ENCODE assay signal across 12 cellular contexts in the genomic region with DNA sequence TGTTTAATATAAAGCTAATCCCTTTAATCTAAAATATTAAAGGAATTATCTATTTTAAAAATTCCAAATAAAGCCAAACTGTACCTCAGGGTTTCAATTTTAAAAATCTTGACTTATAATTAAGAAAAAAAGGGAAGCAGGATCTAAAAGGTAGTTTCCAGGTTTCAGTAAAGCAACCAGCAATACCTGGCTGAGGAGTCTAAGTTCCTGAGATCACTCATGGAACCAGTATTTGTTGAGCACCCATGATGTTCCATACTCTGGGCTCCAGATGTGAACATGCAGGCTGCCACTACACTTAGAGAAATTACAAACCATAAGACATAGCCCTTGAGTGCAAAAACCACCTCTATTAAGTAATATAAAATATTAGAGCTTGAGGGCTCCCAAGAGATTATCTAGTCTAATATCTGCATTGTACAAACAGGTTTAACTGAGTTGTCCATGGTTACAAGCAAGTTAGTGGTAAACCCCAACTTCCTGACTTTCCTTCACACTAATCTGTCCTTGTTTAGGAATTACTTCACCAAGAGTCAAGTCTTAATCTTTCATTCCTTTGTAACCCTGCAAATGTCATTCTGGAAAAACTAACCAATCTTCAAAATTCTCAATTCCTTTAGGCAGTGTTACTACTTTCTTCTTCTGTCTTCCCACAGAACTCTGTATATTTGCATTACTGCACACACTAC. TPM values are rescaled to one million over a fixed set of nuclear protein-coding genes. Genes with fewer than 3 reads are reported as not detected.
A peak's percentile ranks its signal among the peaks of the same experiment; 100 is the strongest.
DNase-seq lines count a peak whose midpoint lies in the region; ATAC-seq and TF ChIP-seq lines count a peak whose summit lies in the region.
"Had no signal": no experiment of that assay in that cellular context is flagged by ENCODE, and none has a peak within 500 bp of the region (broad histone marks: within the 10 kb centered on the region; RNA-seq: fewer than 3 reads in every experiment).

No MANE protein-coding gene starts in this region.

- POLR2A ChIA-PET in GM10248 (lab: Yijun Ruan, JAX): interaction anchor here (0.6 to 0.9 kb wide), 3 partner anchors 13 to 171 kb away, joined by 3 read pairs; no protein-coding TSS in a partner anchor

- peak; percentile 37 for DNase-seq in GM10248 (ENCODE audit: extremely low spot score)
- DNase-seq in T-helper 17 cell: no peak
- DNase-seq in SKM-1 (lab: John Stamatoyannopoulos, UW; ENCODE audit: unreplicated experiment): no peak
- DNase-seq in middle frontal gyrus (ENCODE audit: extremely low spot score, low spot score): no peak
- no peak for DNase-seq in NCI-H446 treated with DMSO at 0.1 percent for 48 hours (lab: John Stamatoyannopoulos, UW)
- DNase-seq: activated naive CD8-positive, alpha-beta T cell treated with anti-CD3 and anti-CD28 coated beads, Interleukin-2, amount 10 ng/mL, durations not matched to agents 7 days and 5 days; dorsolateral prefrontal cortex; stimulated activated CD8-positive, alpha-beta memory T cell treated with anti-CD3 and anti-CD28 coated beads, Interleukin-4, amount 100 ng/mL, for 48 hours had no signal

- H3K36me3 Mint-ChIP-seq in T-helper 17 cell (ENCODE audit: low read depth): peaks cover 5% of the 10 kb centered on the region

- no peaks in the 10 kb centered on the region for H3K27me3 Mint-ChIP-seq in T-helper 17 cell
- H3K27me3 Mint-ChIP-seq: activated naive CD8-positive, alpha-beta T cell treated with anti-CD3 and anti-CD28 coated beads, Interleukin-2, amount 10 ng/mL, durations not matched to agents 7 days and 5 days had no signal

- CTCF ChIA-PET in GM10248 (lab: Yijun Ruan, JAX): interaction anchor here (1.0 to 2.3 kb wide), 4 partner anchors 16 to 198 kb away, joined by 3 to 7 read pairs (median 4); a partner anchor contains a TSS

- no peak overlapping the region for H3K4me3 Mint-ChIP-seq in T-helper 17 cell
- H3K4me3 Mint-ChIP-seq: activated naive CD8-positive, alpha-beta T cell treated with anti-CD3 and anti-CD28 coated beads, Interleukin-2, amount 10 ng/mL, durations not matched to agents 7 days and 5 days; mesothelial cell of epicardium had no signal

- no peak for TF ChIP-seq CTCF in GM10248 (IDR thresholded peaks at IDR 0.05; ENCODE audit: control extremely low read depth, extremely low read depth, low read depth, missing control alignments)

- peak overlapping the region; percentile 60 for H3K27ac Mint-ChIP-seq in T-helper 17 cell
- H3K27ac Mint-ChIP-seq: activated naive CD8-positive, alpha-beta T cell treated with anti-CD3 and anti-CD28 coated beads, Interleukin-2, amount 10 ng/mL, durations not matched to agents 7 days and 5 days; mesothelial cell of epicardium had no signal

- H3K9me3 ChIP-seq in T-helper 17 cell (ENCODE audit: control insufficient read depth, low read length, poor library complexity, severe bottlenecking): no peaks in the 10 kb centered on the region

- peaks cover 34% of the 10 kb centered on the region for H3K4me1 Mint-ChIP-seq in T-helper 17 cell

- ATAC-seq in GM19328 (IDR thresholded peaks at IDR 0.05; ENCODE audit: unreplicated experiment): peak; percentile 37
- peak; percentile 74 for ATAC-seq in HG03039 (IDR thresholded peaks at IDR 0.05; ENCODE audit: unreplicated experiment)
- ATAC-seq in T-helper 17 cell: no peak
- no peak for ATAC-seq in SK-N-SH treated with all-trans-retinoic acid at 6 μM for 48 hours

TF ChIP-seq in SK-N-SH treated with all-trans-retinoic acid at 6 μM for 48 hours, 23 proteins besides CTCF, POLR2A, EP300 and RAD21:
- no peak for TF ChIP-seq SNAI2 (CRISPR knock-in tag; IDR thresholded peaks at IDR 0.05)
- no peak for TF ChIP-seq ISL1 (CRISPR knock-in tag; IDR thresholded peaks at IDR 0.05)
- TF ChIP-seq OSR1 (CRISPR knock-in tag; IDR thresholded peaks at IDR 0.05): no peak
- no peak for TF ChIP-seq BACH2 (CRISPR knock-in tag; IDR thresholded peaks at IDR 0.05; ENCODE audit: borderline replicate concordance)
- TF ChIP-seq, protein P1, sequence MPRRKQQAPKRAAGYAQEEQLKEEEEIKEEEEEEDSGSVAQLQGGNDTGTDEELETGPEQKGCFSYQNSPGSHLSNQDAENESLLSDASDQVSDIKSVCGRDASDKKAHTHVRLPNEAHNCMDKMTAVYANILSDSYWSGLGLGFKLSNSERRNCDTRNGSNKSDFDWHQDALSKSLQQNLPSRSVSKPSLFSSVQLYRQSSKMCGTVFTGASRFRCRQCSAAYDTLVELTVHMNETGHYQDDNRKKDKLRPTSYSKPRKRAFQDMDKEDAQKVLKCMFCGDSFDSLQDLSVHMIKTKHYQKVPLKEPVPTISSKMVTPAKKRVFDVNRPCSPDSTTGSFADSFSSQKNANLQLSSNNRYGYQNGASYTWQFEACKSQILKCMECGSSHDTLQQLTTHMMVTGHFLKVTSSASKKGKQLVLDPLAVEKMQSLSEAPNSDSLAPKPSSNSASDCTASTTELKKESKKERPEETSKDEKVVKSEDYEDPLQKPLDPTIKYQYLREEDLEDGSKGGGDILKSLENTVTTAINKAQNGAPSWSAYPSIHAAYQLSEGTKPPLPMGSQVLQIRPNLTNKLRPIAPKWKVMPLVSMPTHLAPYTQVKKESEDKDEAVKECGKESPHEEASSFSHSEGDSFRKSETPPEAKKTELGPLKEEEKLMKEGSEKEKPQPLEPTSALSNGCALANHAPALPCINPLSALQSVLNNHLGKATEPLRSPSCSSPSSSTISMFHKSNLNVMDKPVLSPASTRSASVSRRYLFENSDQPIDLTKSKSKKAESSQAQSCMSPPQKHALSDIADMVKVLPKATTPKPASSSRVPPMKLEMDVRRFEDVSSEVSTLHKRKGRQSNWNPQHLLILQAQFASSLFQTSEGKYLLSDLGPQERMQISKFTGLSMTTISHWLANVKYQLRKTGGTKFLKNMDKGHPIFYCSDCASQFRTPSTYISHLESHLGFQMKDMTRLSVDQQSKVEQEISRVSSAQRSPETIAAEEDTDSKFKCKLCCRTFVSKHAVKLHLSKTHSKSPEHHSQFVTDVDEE (CRISPR knock-in tag; IDR thresholded peaks at IDR 0.05): no peak
- TF ChIP-seq ZC3H10 (CRISPR knock-in tag; IDR thresholded peaks at IDR 0.05): no peak
- no peak for TF ChIP-seq GLIS3 (CRISPR knock-in tag; IDR thresholded peaks at IDR 0.05)
- TF ChIP-seq TOX (CRISPR knock-in tag; IDR thresholded peaks at IDR 0.05; ENCODE audit: borderline replicate concordance): no peak
- TF ChIP-seq ZNF8 (CRISPR knock-in tag; IDR thresholded peaks at IDR 0.05): no peak
- no peak for TF ChIP-seq TCF4 (CRISPR knock-in tag; IDR thresholded peaks at IDR 0.05; ENCODE audit: borderline replicate concordance)

RNA-seq across cellular contexts. Expression of a gene that starts 49.2 kb away (rescaled TPM):
- total RNA-seq in T-helper 17 cell: 10 to 100 TPM; 63.4 to 69.5 TPM

Comparison
In these comparisons a context has a peak if more than half of its experiments do, and no peak if none do; other contexts are left out.
1. ATAC-seq: peak in GM19328 (single experiment) and HG03039 (single experiment); none in T-helper 17 cell (single experiment) and SK-N-SH treated with all-trans-retinoic acid at 6 μM for 48 hours (single experiment).